ENCODE assay signal across 30 cellular contexts in the genomic region with DNA sequence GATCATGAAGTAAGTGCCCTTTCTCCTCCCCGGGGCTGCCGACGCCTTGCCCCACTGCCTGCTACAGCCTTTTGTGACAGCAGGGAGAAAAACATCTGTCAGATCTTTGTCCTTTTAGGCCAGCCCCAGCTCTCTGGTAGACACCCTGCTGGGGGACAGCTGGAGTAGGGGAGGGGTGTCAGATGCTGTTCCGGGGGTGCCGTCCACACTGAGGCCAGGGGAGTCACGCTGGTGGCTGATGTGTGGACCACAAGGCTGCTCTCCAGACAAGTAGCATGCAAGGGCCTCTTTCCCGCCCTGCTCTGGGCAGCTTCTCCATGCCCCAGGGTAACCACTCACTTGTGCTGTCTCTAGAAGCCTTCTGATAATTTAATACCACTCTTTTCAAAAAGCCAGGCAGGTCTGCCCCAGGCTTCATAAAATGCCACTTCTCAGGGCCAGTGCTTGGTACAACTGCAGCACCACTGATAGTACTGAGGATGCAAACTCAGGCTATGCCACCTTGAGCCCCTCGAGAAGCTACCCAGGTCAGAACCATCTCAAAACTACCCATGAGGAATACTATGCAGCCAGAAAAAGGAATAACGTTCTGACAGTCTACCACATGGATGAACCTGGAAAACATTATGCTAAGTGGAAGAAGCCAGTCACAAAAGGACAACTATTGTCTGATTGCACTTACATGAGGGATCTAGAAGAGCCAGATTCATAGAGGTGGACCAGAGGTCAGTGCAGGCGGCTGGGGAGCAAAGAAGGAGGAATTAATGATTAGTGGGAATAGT.
"Had no signal": no experiment of that assay in that cellular context is flagged by ENCODE, and none has a peak within 500 bp of the region (broad histone marks: within the 10 kb centered on the region; RNA-seq: fewer than 3 reads in every experiment).

No MANE protein-coding gene starts in this region.

- H3K27ac ChIP-seq: body of pancreas, esophagus muscularis mucosa, foreskin keratinocyte, heart left ventricle, left lung, lower lobe of right lung, pancreas, psoas muscle, thoracic aorta had no signal

- H3K9me3 Mint-ChIP-seq: activated CD4-positive, alpha-beta memory T cell treated with anti-CD3 and anti-CD28 coated beads, Interleukin-2, amount 10 ng/mL, durations not matched to agents 7 days and 5 days; activated CD4-positive, alpha-beta T cell treated with anti-CD3 and anti-CD28 coated beads, Interleukin-2, amount 10 ng/mL, durations not matched to agents 24 days and 14 days; activated naive CD4-positive, alpha-beta T cell treated with anti-CD3 and anti-CD28 coated beads, Interleukin-2, amount 50 U/mL, for 72 hours; activated T-helper 2 cell treated with anti-CD3 and anti-CD28 coated beads, Interferon-gamma antibody, Interleukin-2, Interleukin-4, amounts not matched to agents 10 μg/mL and 5 μg/mL and 100 μg/mL, durations not matched to agents 14 hours and 24 hours and 36 hours; T-cell; T-helper 2 cell treated with Interferon-gamma antibody and Interleukin-4, amounts not matched to agents 5 μg/mL and 100 μg/mL, for 36 hours had no signal

- H3K27me3 Mint-ChIP-seq: activated CD4-positive, alpha-beta memory T cell treated with anti-CD3 and anti-CD28 coated beads, Interleukin-2, amount 10 ng/mL, durations not matched to agents 7 days and 5 days; T-cell had no signal

- DNase-seq: activated CD4-positive, alpha-beta memory T cell treated with anti-CD3 and anti-CD28 coated beads, Interleukin-2, amount 10 ng/mL, durations not matched to agents 7 days and 5 days; activated CD4-positive, alpha-beta T cell treated with anti-CD3 and anti-CD28 coated beads, Interleukin-2, amount 10 ng/mL, durations not matched to agents 24 days and 14 days; activated CD8-positive, alpha-beta memory T cell treated with anti-CD3 and anti-CD28 coated beads, Interleukin-2, amount 50 U/mL, for 48 hours; activated T-cell treated with anti-CD3 and anti-CD28 coated beads, Interleukin-2, amount 50 U/mL, for 48 hours; anterior cingulate cortex; body of pancreas; dermis blood vessel endothelial cell; effector CD4-positive, alpha-beta T cell; foreskin keratinocyte; heart left ventricle; hypothalamus; left lung; lower lobe of right lung; mucosa of descending colon; nucleus accumbens; psoas muscle; sigmoid colon; small intestine; stimulated activated CD4-positive, alpha-beta T cell treated with anti-CD3 and anti-CD28 coated beads, Interleukin-15, amount 100 ng/mL, for 24 hours; stimulated activated CD4-positive, alpha-beta T cell treated with anti-CD3 and anti-CD28 coated beads, Interleukin-2, amount 100 ng/mL, for 24 hours; stimulated activated naive CD4-positive, alpha-beta T cell; T-cell; trophoblast cell had no signal

- H3K27ac Mint-ChIP-seq: activated CD4-positive, alpha-beta memory T cell treated with anti-CD3 and anti-CD28 coated beads, Interleukin-2, amount 10 ng/mL, durations not matched to agents 7 days and 5 days; activated CD4-positive, alpha-beta T cell treated with anti-CD3 and anti-CD28 coated beads, Interleukin-2, amount 10 ng/mL, durations not matched to agents 24 days and 14 days; activated naive CD4-positive, alpha-beta T cell treated with anti-CD3 and anti-CD28 coated beads, Interleukin-2, amount 50 U/mL, for 72 hours; activated T-helper 2 cell treated with anti-CD3 and anti-CD28 coated beads, Interferon-gamma antibody, Interleukin-2, Interleukin-4, amounts not matched to agents 10 μg/mL and 5 μg/mL and 100 μg/mL, durations not matched to agents 14 hours and 24 hours and 36 hours; T-cell; T-helper 2 cell treated with Interferon-gamma antibody and Interleukin-4, amounts not matched to agents 5 μg/mL and 100 μg/mL, for 36 hours had no signal

- H3K4me3 Mint-ChIP-seq: activated CD4-positive, alpha-beta memory T cell treated with anti-CD3 and anti-CD28 coated beads, Interleukin-2, amount 10 ng/mL, durations not matched to agents 7 days and 5 days; activated CD4-positive, alpha-beta T cell treated with anti-CD3 and anti-CD28 coated beads, Interleukin-2, amount 10 ng/mL, durations not matched to agents 24 days and 14 days; T-cell; T-helper 2 cell treated with Interferon-gamma antibody and Interleukin-4, amounts not matched to agents 5 μg/mL and 100 μg/mL, for 36 hours had no signal

- H3K4me1 Mint-ChIP-seq: activated CD4-positive, alpha-beta memory T cell treated with anti-CD3 and anti-CD28 coated beads, Interleukin-2, amount 10 ng/mL, durations not matched to agents 7 days and 5 days; activated CD4-positive, alpha-beta T cell treated with anti-CD3 and anti-CD28 coated beads, Interleukin-2, amount 10 ng/mL, durations not matched to agents 24 days and 14 days had no signal

- H3K36me3 Mint-ChIP-seq: activated naive CD4-positive, alpha-beta T cell treated with anti-CD3 and anti-CD28 coated beads, Interleukin-2, amount 50 U/mL, for 72 hours; T-cell had no signal

- ATAC-seq: activated CD4-positive, CD25-positive, alpha-beta regulatory T cell treated with anti-CD3 and anti-CD28 coated beads, Interleukin-2, amount 50 U/mL, for 24 hours; activated naive CD4-positive, alpha-beta T cell treated with anti-CD3 and anti-CD28 coated beads, Interleukin-2, amount 50 U/mL, for 72 hours; body of pancreas; foreskin keratinocyte; heart left ventricle; left lung; lower lobe of right lung; mucosa of descending colon; pancreas; psoas muscle; T-cell had no signal
